Comparison of ENCODE assay signal across 18 cellular contexts in genomic region chr15:33975023-33975565, GRCh38. TPM values are rescaled to one million over a fixed set of nuclear protein-coding genes. Genes with fewer than 3 reads are reported as not detected.
DNase-seq lines count a peak whose midpoint lies in the region; ATAC-seq and TF ChIP-seq lines count a peak whose summit lies in the region.
"Had no signal": no experiment of that assay in that cellular context is flagged by ENCODE, and none has a peak within 500 bp of the region (broad histone marks: within the 10 kb centered on the region; RNA-seq: fewer than 3 reads in every experiment).

No MANE protein-coding gene starts in this region.

- ATAC-seq in HG02763 (IDR thresholded peaks at IDR 0.05; ENCODE audit: unreplicated experiment), result no peak
- ATAC-seq: pancreas had no signal

- in situ Hi-C loops in SK-MEL-5 (cut with HindIII; ENCODE audit: low pct_unique_long_range_greater_than_20kb, low sequenced_read_pairs), result no loop called here

- peak; percentile 2 for DNase-seq in NCI-H526 treated with DMSO at 0.1 percent for 48 hours (lab: John Stamatoyannopoulos, UW)
- no peak for DNase-seq in NCI-H526 (lab: John Stamatoyannopoulos, UW)
- DNase-seq in SK-MEL-5 (ENCODE audit: low read depth, low spot score), result peak; percentile 33
- DNase-seq in epithelial cell of proximal tubule (ENCODE audit: low read depth), result no peak
- peak; percentile 34 for DNase-seq in superior temporal gyrus (ENCODE audit: extremely low spot score)
- no peak for DNase-seq in GOT3 (lab: John Stamatoyannopoulos, UW)
- DNase-seq in mesenteric fat pad (ENCODE audit: low spot score), result no peak
- DNase-seq: activated CD4-positive, CD25-positive, alpha-beta regulatory T cell treated with anti-CD3 and anti-CD28 coated beads, Interleukin-2, amount 50 U/mL, for 72 hours; activated naive CD4-positive, alpha-beta T cell treated with Interleukin-2 at 50 U/mL for 16 hours; brain microvascular endothelial cell; NCI-H1436; NCI-H510A treated with DMSO at 0.1 percent for 48 hours; pancreas; transverse colon had no signal

- no peak overlapping the region for H3K4me3 ChIP-seq in epithelial cell of proximal tubule (ENCODE audit: low read depth, low read length)
- H3K4me3 ChIP-seq: pancreas, skin epidermis, transverse colon had no signal

- TF ChIP-seq CTCF in epithelial cell of proximal tubule (conservative IDR thresholded peaks at IDR 0.05; ENCODE audit: low read depth, low read length), result peak; percentile 15

RNA-seq across cellular contexts. Expression of gene CHRM5, which starts 6.8 kb away (rescaled TPM):
- not detected in 2 replicates for total RNA-seq in SK-MEL-5 (2014; rRNA removed; shearing (Covaris generic))
- polyA plus RNA-seq in SK-MEL-5 (2015; cell fraction: cytosol; rRNA removed), result not detected in 2 replicates
- not detected in 2 replicates for polyA plus RNA-seq in SK-MEL-5 (2015; cell fraction: nucleus; rRNA removed)
- not detected in 2 replicates for total RNA-seq in epithelial cell of proximal tubule
- not detected for total RNA-seq in mesenteric fat pad
- total RNA-seq: H4; pancreas; T-helper 1 cell treated with Interleukin-12 subunit alpha and Interleukin-12 subunit beta and Interleukin-4 antibody, amounts not matched to agents 30 ng/mL and 1 ng/mL, for 36 hours; transverse colon had no signal
- polyA plus RNA-seq: pancreas had no signal

Comparison
In these comparisons a context has a peak if more than half of its experiments do, and no peak if none do; other contexts are left out.
1. DNase-seq: peak in NCI-H526 treated with DMSO at 0.1 percent for 48 hours (single experiment), SK-MEL-5 (single experiment) and superior temporal gyrus (single experiment); none in NCI-H526 (0 of 2), epithelial cell of proximal tubule (single experiment), GOT3 (single experiment) and mesenteric fat pad (single experiment).